ENCODE assay signal across 1 cellular context in the genomic region with DNA sequence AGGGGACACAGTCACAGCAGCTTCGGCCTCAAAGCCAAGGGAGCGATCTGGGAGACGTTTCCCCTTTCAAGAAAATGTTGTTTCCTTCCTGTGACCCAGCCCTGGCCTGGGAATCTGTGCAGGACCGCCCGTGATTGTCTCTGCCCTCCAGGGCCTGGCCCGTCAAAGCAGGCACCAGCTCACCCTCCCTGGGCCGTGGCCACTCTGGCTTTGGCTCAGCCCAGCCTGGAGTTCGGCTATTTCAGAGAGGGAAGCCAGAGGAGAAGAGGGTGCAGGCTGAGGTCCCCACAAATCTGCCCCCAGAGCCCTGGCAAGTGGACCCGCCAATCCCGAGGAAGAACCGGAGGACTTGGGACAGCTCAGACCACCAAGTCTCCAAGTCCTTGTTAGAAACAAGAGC.
TF ChIP-seq lines count a peak whose summit lies in the region.

No MANE protein-coding gene starts in this region.

TF ChIP-seq in IMR-90, 13 proteins besides CTCF, POLR2A, EP300 and RAD21:
- TF ChIP-seq MXI1 (IDR thresholded peaks at IDR 0.05; ENCODE audit: borderline replicate concordance, low read depth, low read length) (no peak), SMC3 (IDR thresholded peaks at IDR 0.05; ENCODE audit: low read depth, low read length) (no peak), CHD1 (IDR thresholded peaks at IDR 0.05; ENCODE audit: low read depth, low read length) (no peak), NFE2L2 (IDR thresholded peaks at IDR 0.05; ENCODE audit: low read depth, low read length) (no peak), MAFK (IDR thresholded peaks at IDR 0.05; ENCODE audit: low read depth, low read length) (no peak), CEBPB (IDR thresholded peaks at IDR 0.05; ENCODE audit: low read depth, low read length) (no peak), MAZ (IDR thresholded peaks at IDR 0.05; ENCODE audit: borderline replicate concordance, low read depth, low read length) (no peak), FOS (IDR thresholded peaks at IDR 0.05; ENCODE audit: low read depth, low read length) (no peak), BHLHE40 (IDR thresholded peaks at IDR 0.05; ENCODE audit: low read depth, low read length) (no peak), RCOR1 (IDR thresholded peaks at IDR 0.05; ENCODE audit: insufficient replicate concordance, low read length) (no peak), RFX5 (IDR thresholded peaks at IDR 0.05; ENCODE audit: low read depth, low read length) (no peak)
- TF ChIP-seq, protein P1, sequence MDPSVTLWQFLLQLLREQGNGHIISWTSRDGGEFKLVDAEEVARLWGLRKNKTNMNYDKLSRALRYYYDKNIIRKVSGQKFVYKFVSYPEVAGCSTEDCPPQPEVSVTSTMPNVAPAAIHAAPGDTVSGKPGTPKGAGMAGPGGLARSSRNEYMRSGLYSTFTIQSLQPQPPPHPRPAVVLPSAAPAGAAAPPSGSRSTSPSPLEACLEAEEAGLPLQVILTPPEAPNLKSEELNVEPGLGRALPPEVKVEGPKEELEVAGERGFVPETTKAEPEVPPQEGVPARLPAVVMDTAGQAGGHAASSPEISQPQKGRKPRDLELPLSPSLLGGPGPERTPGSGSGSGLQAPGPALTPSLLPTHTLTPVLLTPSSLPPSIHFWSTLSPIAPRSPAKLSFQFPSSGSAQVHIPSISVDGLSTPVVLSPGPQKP (IDR thresholded peaks at IDR 0.05; ENCODE audit: borderline replicate concordance, low read depth, low read length) = no peak
- TF ChIP-seq, protein P2, sequence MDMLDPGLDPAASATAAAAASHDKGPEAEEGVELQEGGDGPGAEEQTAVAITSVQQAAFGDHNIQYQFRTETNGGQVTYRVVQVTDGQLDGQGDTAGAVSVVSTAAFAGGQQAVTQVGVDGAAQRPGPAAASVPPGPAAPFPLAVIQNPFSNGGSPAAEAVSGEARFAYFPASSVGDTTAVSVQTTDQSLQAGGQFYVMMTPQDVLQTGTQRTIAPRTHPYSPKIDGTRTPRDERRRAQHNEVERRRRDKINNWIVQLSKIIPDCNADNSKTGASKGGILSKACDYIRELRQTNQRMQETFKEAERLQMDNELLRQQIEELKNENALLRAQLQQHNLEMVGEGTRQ (IDR thresholded peaks at IDR 0.05; ENCODE audit: low read depth, low read length) = no peak
